In genomic region chr18:75173125-75173432, GRCh38 we compare ENCODE assay signal across 8 cellular contexts. TPM values are rescaled to one million over a fixed set of nuclear protein-coding genes. Genes with fewer than 3 reads are reported as not detected.
DNase-seq lines count a peak whose midpoint lies in the region; ATAC-seq and TF ChIP-seq lines count a peak whose summit lies in the region.

No MANE protein-coding gene starts in this region.

- intact Hi-C loops in CD14-positive monocyte (cut with micrococcal nuclease): no loop called here
- intact Hi-C loops in posterior vena cava (cut with DNase I): no loop called here

- H3K27me3 Mint-ChIP-seq in CD14-positive monocyte (ENCODE audit: low read depth in 3 of 3) (peaks cover 0 to 5% (median 4%) of the 10 kb centered on the region in 3 donors), T-helper 17 cell (peaks cover 22% of the 10 kb centered on the region)

- H3K9me3 ChIP-seq in T-helper 17 cell (ENCODE audit: control insufficient read depth, low read length, poor library complexity, severe bottlenecking): no peaks in the 10 kb centered on the region

- no peaks in the 10 kb centered on the region for H3K9me3 Mint-ChIP-seq in CD14-positive monocyte

- H3K4me1 Mint-ChIP-seq in CD14-positive monocyte (peaks cover 10% of the 10 kb centered on the region), T-helper 17 cell (peaks cover 7% of the 10 kb centered on the region)

- H3K4me3 Mint-ChIP-seq in CD14-positive monocyte (no peak overlapping the region), T-helper 17 cell (no peak overlapping the region)

- DNase-seq in CD14-positive monocyte (ENCODE audit: low spot score): no peak
- no peak for DNase-seq in T-helper 17 cell
- DNase-seq in AG08396 (ENCODE audit: low spot score): no peak
- DNase-seq in activated CD4-positive, alpha-beta T cell treated with anti-CD3 and anti-CD28 coated beads, Interleukin-2, amount 50 U/mL, for 48 hours: no peak
- DNase-seq in activated CD8-positive, alpha-beta memory T cell treated with anti-CD3 and anti-CD28 coated beads, Interleukin-2, amount 50 U/mL, for 48 hours: no peak
- no peak for DNase-seq in posterior vena cava (ENCODE audit: low spot score)

- peak overlapping the region in 2 of 7 donors; percentile 26 to 76 for H3K27ac Mint-ChIP-seq in CD14-positive monocyte
- H3K27ac Mint-ChIP-seq in T-helper 17 cell: peak overlapping the region; percentile 59

- peak; percentile 21 for TF ChIP-seq CTCF in CD14-positive monocyte (IDR thresholded peaks at IDR 0.05)

- H3K36me3 Mint-ChIP-seq in CD14-positive monocyte (no peaks in the 10 kb centered on the region), T-helper 17 cell (ENCODE audit: low read depth) (no peaks in the 10 kb centered on the region)

- peak; percentile 99 for ATAC-seq in GM19395 (IDR thresholded peaks at IDR 0.05; ENCODE audit: unreplicated experiment)
- ATAC-seq in HG03175 (IDR thresholded peaks at IDR 0.05; ENCODE audit: unreplicated experiment): peak; percentile 98
- peak; percentile 46 for ATAC-seq in T-helper 17 cell

RNA-seq across cellular contexts. Expression of gene PTGR3, which starts 35.9 kb away (rescaled TPM):
- 10 to 100 TPM; 15.5 to 27.5 TPM for polyA plus RNA-seq in CD14-positive monocyte
- total RNA-seq in T-helper 17 cell (10 to 100 TPM; 20.8 to 25.1 TPM), posterior vena cava (10 to 100 TPM; 13.7 to 15.8 TPM)

RNA-seq across cellular contexts. Expression of gene TSHZ1, which starts 37.5 kb away (rescaled TPM):
- polyA plus RNA-seq in CD14-positive monocyte: 1 to 10 TPM in 1 of 2 donors, under 1 TPM in 1; 0.76 to 1.4 TPM
- total RNA-seq in T-helper 17 cell (10 to 100 TPM; 17.5 to 17.6 TPM), posterior vena cava (10 to 100 TPM; 18.5 to 19.0 TPM)

Comparison
In these comparisons a context has a peak if more than half of its experiments do, and no peak if none do; other contexts are left out.
1. ATAC-seq: peak in every context shown above with its lines; median percentile 99 in GM19395; 98 in HG03175; 46 in T-helper 17 cell.